20 cellular contexts compared by ENCODE assay signal in genomic region chr17:3555189-3555796, GRCh38. TPM values are rescaled to one million over a fixed set of nuclear protein-coding genes. Genes with fewer than 3 reads are reported as not detected.
"Had no signal": no experiment of that assay in that cellular context is flagged by ENCODE, and none has a peak within 500 bp of the region (broad histone marks: within the 10 kb centered on the region; RNA-seq: fewer than 3 reads in every experiment).

No MANE protein-coding gene starts in this region.

- H3K4me2 ChIP-seq: hepatocyte had no signal

- H3K4me1 ChIP-seq: testis had no signal

- H3K4me1 Mint-ChIP-seq: nephron had no signal

- DNase-seq: caudate nucleus; colonic mucosa; dermis blood vessel endothelial cell; effector CD4-positive, alpha-beta T cell; foreskin melanocyte; head of caudate nucleus; kidney glomerular epithelial cell; mammary epithelial cell; ovary; right cardiac atrium; small intestine; stimulated activated CD4-positive, alpha-beta T cell treated with anti-CD3 and anti-CD28 coated beads, Interleukin-12 subunit alpha, Interleukin-12 subunit beta, amount 100 ng/mL, for 4 hours; stimulated activated CD4-positive, alpha-beta T cell treated with anti-CD3 and anti-CD28 coated beads, Interleukin-2, amount 100 ng/mL, for 48 hours; stimulated activated naive CD8-positive, alpha-beta T cell treated with anti-CD3 and anti-CD28 coated beads, Interleukin-15, amount 100 ng/mL, for 72 hours; testis had no signal

- H3K36me3 ChIP-seq: colonic mucosa, ovary, tibial nerve had no signal

- H3K4me3 Mint-ChIP-seq: nephron; stimulated activated naive CD8-positive, alpha-beta T cell treated with anti-CD3 and anti-CD28 coated beads, Interleukin-15, amount 100 ng/mL, for 72 hours had no signal

- H3K79me2 ChIP-seq: hepatocyte had no signal

- H3K27ac Mint-ChIP-seq: nephron, progenitor cell of endocrine pancreas had no signal

- H3K9me3 ChIP-seq: colonic mucosa, ovary, testis, tibial nerve had no signal

- ATAC-seq: left lobe of liver; right cardiac atrium; stimulated activated naive CD8-positive, alpha-beta T cell treated with anti-CD3 and anti-CD28 coated beads, Interleukin-15, amount 100 ng/mL, for 72 hours had no signal

- H3K27ac ChIP-seq: colonic mucosa, hepatocyte, ovary, testis, tibial nerve had no signal

- H3K9me3 Mint-ChIP-seq: nephron; stimulated activated naive CD8-positive, alpha-beta T cell treated with anti-CD3 and anti-CD28 coated beads, Interleukin-15, amount 100 ng/mL, for 72 hours had no signal

- H3K4me3 ChIP-seq: colonic mucosa, hepatocyte, ovary, testis, tibial nerve had no signal

- H3K27me3 ChIP-seq: colonic mucosa, hepatocyte, ovary, testis, tibial nerve had no signal

- H2AFZ ChIP-seq: hepatocyte had no signal

RNA-seq across cellular contexts. Expression of gene TRPV3, which starts 2.3 kb away (rescaled TPM):
- total RNA-seq: dermis blood vessel endothelial cell had no signal
